1 cellular context compared by ENCODE assay signal in genomic region chr9:83429229-83429628, GRCh38.
TF ChIP-seq lines count a peak whose summit lies in the region.

No MANE protein-coding gene starts in this region.

TF ChIP-seq in HepG2, 621 proteins besides CTCF, POLR2A, EP300 and RAD21 (continued from another document and continues in another):
- TF ChIP-seq, protein P1, sequence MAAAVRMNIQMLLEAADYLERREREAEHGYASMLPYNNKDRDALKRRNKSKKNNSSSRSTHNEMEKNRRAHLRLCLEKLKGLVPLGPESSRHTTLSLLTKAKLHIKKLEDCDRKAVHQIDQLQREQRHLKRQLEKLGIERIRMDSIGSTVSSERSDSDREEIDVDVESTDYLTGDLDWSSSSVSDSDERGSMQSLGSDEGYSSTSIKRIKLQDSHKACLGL (CRISPR knock-in tag; IDR thresholded peaks at IDR 0.05): no peak
- TF ChIP-seq, protein P2, sequence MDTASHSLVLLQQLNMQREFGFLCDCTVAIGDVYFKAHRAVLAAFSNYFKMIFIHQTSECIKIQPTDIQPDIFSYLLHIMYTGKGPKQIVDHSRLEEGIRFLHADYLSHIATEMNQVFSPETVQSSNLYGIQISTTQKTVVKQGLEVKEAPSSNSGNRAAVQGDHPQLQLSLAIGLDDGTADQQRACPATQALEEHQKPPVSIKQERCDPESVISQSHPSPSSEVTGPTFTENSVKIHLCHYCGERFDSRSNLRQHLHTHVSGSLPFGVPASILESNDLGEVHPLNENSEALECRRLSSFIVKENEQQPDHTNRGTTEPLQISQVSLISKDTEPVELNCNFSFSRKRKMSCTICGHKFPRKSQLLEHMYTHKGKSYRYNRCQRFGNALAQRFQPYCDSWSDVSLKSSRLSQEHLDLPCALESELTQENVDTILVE (CRISPR knock-in tag; IDR thresholded peaks at IDR 0.05): no peak
- no peak for TF ChIP-seq REL (CRISPR knock-in tag; conservative IDR thresholded peaks at IDR 0.05)
- peak; percentile 42; the same call in 1 of the 2 replicates for TF ChIP-seq KDM6A (CRISPR knock-in tag; IDR thresholded peaks at IDR 0.05; ENCODE audit: low read depth)
- TF ChIP-seq ZNF136 (CRISPR knock-in tag; IDR thresholded peaks at IDR 0.05; ENCODE audit: low read depth): no peak
- TF ChIP-seq FOXJ3 (CRISPR knock-in tag; IDR thresholded peaks at IDR 0.05; ENCODE audit: borderline replicate concordance): no peak
- no peak for TF ChIP-seq ZMYM3 (CRISPR knock-in tag; IDR thresholded peaks at IDR 0.05)
- no peak for TF ChIP-seq ZNF263 (CRISPR knock-in tag; IDR thresholded peaks at IDR 0.05)
- TF ChIP-seq PAWR (CRISPR knock-in tag; IDR thresholded peaks at IDR 0.05; ENCODE audit: borderline replicate concordance): no peak
- no peak for TF ChIP-seq ZNF549 (CRISPR knock-in tag; IDR thresholded peaks at IDR 0.05)
- no peak for TF ChIP-seq ZNF468 (CRISPR knock-in tag; IDR thresholded peaks at IDR 0.05)
- no peak for TF ChIP-seq PHF20 (CRISPR knock-in tag; IDR thresholded peaks at IDR 0.05)
- no peak for TF ChIP-seq NR2C2 (CRISPR knock-in tag; IDR thresholded peaks at IDR 0.05; ENCODE audit: borderline replicate concordance)
- TF ChIP-seq PRDM10 (CRISPR knock-in tag; IDR thresholded peaks at IDR 0.05; ENCODE audit: low read depth): no peak
- no peak for TF ChIP-seq ZFP36L1 (CRISPR knock-in tag; IDR thresholded peaks at IDR 0.05)
- TF ChIP-seq ZHX1 (CRISPR knock-in tag; IDR thresholded peaks at IDR 0.05; ENCODE audit: low read depth): no peak
- 0 out of 2 replicates have a peak, but pooled peaks have one; percentile 32 for TF ChIP-seq POGK (CRISPR knock-in tag; conservative IDR thresholded peaks at IDR 0.05)
- no peak for TF ChIP-seq TFE3 (CRISPR knock-in tag; IDR thresholded peaks at IDR 0.05)
- TF ChIP-seq TOE1 (CRISPR knock-in tag; IDR thresholded peaks at IDR 0.05): no peak
- TF ChIP-seq, protein P3, sequence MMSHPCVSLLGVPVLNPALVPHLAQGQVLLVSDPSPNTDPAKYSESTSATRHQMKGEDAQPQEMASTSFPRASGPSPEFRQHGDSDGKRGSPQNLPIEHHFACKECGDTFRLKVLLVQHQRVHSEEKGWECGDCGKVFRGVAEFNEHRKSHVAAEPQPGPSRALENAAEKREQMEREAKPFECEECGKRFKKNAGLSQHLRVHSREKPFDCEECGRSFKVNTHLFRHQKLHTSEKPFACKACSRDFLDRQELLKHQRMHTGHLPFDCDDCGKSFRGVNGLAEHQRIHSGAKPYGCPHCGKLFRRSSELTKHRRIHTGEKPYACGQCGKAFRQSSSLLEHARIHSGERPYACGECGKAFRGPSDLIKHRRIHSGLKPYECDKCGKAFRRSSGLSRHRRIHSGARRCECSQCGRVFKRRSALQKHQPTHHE (CRISPR knock-in tag; IDR thresholded peaks at IDR 0.05; ENCODE audit: borderline replicate concordance): no peak
- TF ChIP-seq ZBTB2 (CRISPR knock-in tag; IDR thresholded peaks at IDR 0.05; ENCODE audit: low read depth): no peak
- TF ChIP-seq ZNF276 (CRISPR knock-in tag; IDR thresholded peaks at IDR 0.05; ENCODE audit: low read depth): no peak
- no peak for TF ChIP-seq HNRNPL (IDR thresholded peaks at IDR 0.05; ENCODE audit: low read depth, low read length)
- TF ChIP-seq PLSCR1 (CRISPR knock-in tag; IDR thresholded peaks at IDR 0.05; ENCODE audit: borderline replicate concordance): no peak
- no peak for TF ChIP-seq ADNP (CRISPR knock-in tag; IDR thresholded peaks at IDR 0.05)
- TF ChIP-seq CBX1 (IDR thresholded peaks at IDR 0.05; ENCODE audit: low read depth): no peak
- TF ChIP-seq FLYWCH1 (CRISPR knock-in tag; IDR thresholded peaks at IDR 0.05): no peak
- TF ChIP-seq SRSF1 (optimal IDR thresholded peaks at IDR 0.05; ENCODE audit: low read depth, low read length): no peak
- TF ChIP-seq ZNF775 (CRISPR knock-in tag; IDR thresholded peaks at IDR 0.05; ENCODE audit: borderline replicate concordance): 0 out of 2 replicates have a peak, but pooled peaks have one; percentile 83
- no peak for TF ChIP-seq ATAD3A (CRISPR knock-in tag; IDR thresholded peaks at IDR 0.05)
- TF ChIP-seq ZNF530 (CRISPR knock-in tag; IDR thresholded peaks at IDR 0.05; ENCODE audit: low read depth): no peak
- TF ChIP-seq MAZ (IDR thresholded peaks at IDR 0.05; ENCODE audit: borderline replicate concordance, low read depth, low read length): no peak
- TF ChIP-seq MAZ (CRISPR knock-in tag; IDR thresholded peaks at IDR 0.05; ENCODE audit: low read depth): no peak
- TF ChIP-seq MLLT10 (CRISPR knock-in tag; IDR thresholded peaks at IDR 0.05): no peak
- 0 out of 2 replicates have a peak, but pooled peaks have one; percentile 40 for TF ChIP-seq KMT2A (CRISPR knock-in tag; IDR thresholded peaks at IDR 0.05)
- TF ChIP-seq ZNF333 (CRISPR knock-in tag; IDR thresholded peaks at IDR 0.05; ENCODE audit: borderline replicate concordance): no peak
- peak; percentile 57; the same call in 1 of the 2 replicates for TF ChIP-seq FOXA3 (CRISPR knock-in tag; IDR thresholded peaks at IDR 0.05)
- TF ChIP-seq KDM5B (CRISPR knock-in tag; IDR thresholded peaks at IDR 0.05; ENCODE audit: borderline replicate concordance): no peak
- TF ChIP-seq SAP130 (CRISPR knock-in tag; IDR thresholded peaks at IDR 0.05; ENCODE audit: low read depth): peak; percentile 35; the same call in 1 of the 2 replicates
- TF ChIP-seq SMARCE1 (IDR thresholded peaks at IDR 0.05; ENCODE audit: borderline replicate concordance): no peak
- TF ChIP-seq ARNT2 (CRISPR knock-in tag; IDR thresholded peaks at IDR 0.05; ENCODE audit: low read depth): no peak
- TF ChIP-seq, protein P4, sequence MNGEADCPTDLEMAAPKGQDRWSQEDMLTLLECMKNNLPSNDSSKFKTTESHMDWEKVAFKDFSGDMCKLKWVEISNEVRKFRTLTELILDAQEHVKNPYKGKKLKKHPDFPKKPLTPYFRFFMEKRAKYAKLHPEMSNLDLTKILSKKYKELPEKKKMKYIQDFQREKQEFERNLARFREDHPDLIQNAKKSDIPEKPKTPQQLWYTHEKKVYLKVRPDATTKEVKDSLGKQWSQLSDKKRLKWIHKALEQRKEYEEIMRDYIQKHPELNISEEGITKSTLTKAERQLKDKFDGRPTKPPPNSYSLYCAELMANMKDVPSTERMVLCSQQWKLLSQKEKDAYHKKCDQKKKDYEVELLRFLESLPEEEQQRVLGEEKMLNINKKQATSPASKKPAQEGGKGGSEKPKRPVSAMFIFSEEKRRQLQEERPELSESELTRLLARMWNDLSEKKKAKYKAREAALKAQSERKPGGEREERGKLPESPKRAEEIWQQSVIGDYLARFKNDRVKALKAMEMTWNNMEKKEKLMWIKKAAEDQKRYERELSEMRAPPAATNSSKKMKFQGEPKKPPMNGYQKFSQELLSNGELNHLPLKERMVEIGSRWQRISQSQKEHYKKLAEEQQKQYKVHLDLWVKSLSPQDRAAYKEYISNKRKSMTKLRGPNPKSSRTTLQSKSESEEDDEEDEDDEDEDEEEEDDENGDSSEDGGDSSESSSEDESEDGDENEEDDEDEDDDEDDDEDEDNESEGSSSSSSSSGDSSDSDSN (CRISPR knock-in tag; IDR thresholded peaks at IDR 0.05): no peak
- no peak for TF ChIP-seq PRMT3 (CRISPR knock-in tag; IDR thresholded peaks at IDR 0.05; ENCODE audit: borderline replicate concordance, low read depth)
- no peak for TF ChIP-seq SATB2 (CRISPR knock-in tag; IDR thresholded peaks at IDR 0.05)
- TF ChIP-seq PITX1 (CRISPR knock-in tag; IDR thresholded peaks at IDR 0.05): peak; percentile 56
- no peak for TF ChIP-seq RNF2 (conservative IDR thresholded peaks at IDR 0.05; ENCODE audit: low read depth)
